In genomic region chr17:58002558-58002957, GRCh38 we compare ENCODE assay signal across 2 cellular contexts.
A peak's percentile ranks its signal among the peaks of the same experiment; 100 is the strongest.
TF ChIP-seq lines count a peak whose summit lies in the region.

No MANE protein-coding gene starts in this region.

TF ChIP-seq in A549, 52 proteins besides CTCF, POLR2A, EP300 and RAD21:
- TF ChIP-seq TFCP2L1 (CRISPR knock-in tag; IDR thresholded peaks at IDR 0.05) (0 out of 2 replicates have a peak, but pooled peaks have one; percentile 1), MYC (IDR thresholded peaks at IDR 0.05; ENCODE audit: borderline replicate concordance, low read length) (no peak)

TF ChIP-seq in SK-N-SH, 30 proteins besides CTCF, POLR2A, EP300 and RAD21:
- TF ChIP-seq, protein P1, sequence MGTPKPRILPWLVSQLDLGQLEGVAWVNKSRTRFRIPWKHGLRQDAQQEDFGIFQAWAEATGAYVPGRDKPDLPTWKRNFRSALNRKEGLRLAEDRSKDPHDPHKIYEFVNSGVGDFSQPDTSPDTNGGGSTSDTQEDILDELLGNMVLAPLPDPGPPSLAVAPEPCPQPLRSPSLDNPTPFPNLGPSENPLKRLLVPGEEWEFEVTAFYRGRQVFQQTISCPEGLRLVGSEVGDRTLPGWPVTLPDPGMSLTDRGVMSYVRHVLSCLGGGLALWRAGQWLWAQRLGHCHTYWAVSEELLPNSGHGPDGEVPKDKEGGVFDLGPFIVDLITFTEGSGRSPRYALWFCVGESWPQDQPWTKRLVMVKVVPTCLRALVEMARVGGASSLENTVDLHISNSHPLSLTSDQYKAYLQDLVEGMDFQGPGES (IDR thresholded peaks at IDR 0.05; ENCODE audit: low read depth, low read length), result no peak
- TF ChIP-seq CHD2 (IDR thresholded peaks at IDR 0.05; ENCODE audit: low read length, partially characterized antibody) (no peak), ZBTB33 (IDR thresholded peaks at IDR 0.05; ENCODE audit: borderline replicate concordance, low read depth) (no peak), SMC3 (IDR thresholded peaks at IDR 0.05; ENCODE audit: low read depth, low read length) (no peak), RXRA (IDR thresholded peaks at IDR 0.05; ENCODE audit: borderline replicate concordance, low read depth) (no peak), TEAD4 (IDR thresholded peaks at IDR 0.05; ENCODE audit: borderline replicate concordance, insufficient read depth) (no peak), FOXM1 (IDR thresholded peaks at IDR 0.05; ENCODE audit: low read depth) (no peak), MEF2A (IDR thresholded peaks at IDR 0.05; ENCODE audit: borderline replicate concordance, low read depth) (no peak), RFX5 (IDR thresholded peaks at IDR 0.05; ENCODE audit: low read length) (no peak), TCF12 (IDR thresholded peaks at IDR 0.05) (no peak), TAF1 (IDR thresholded peaks at IDR 0.05; ENCODE audit: borderline replicate concordance, low read depth, low read length) (no peak)
